1 cellular context compared by ENCODE assay signal in genomic region chr4:10179957-10180602, GRCh38.
TF ChIP-seq lines count a peak whose summit lies in the region.

No MANE protein-coding gene starts in this region.

TF ChIP-seq in K562, 482 proteins besides CTCF, POLR2A, EP300 and RAD21 (continued from another document and continues in another):
- TF ChIP-seq ZNF518B (CRISPR knock-in tag; IDR thresholded peaks at IDR 0.05), result no peak
- TF ChIP-seq EGR1 (conservative IDR thresholded peaks at IDR 0.05), result no peak
- no peak for TF ChIP-seq BCOR (IDR thresholded peaks at IDR 0.05)
- TF ChIP-seq PKNOX1 (IDR thresholded peaks at IDR 0.05), result no peak
- no peak for TF ChIP-seq RAD51 (IDR thresholded peaks at IDR 0.05; ENCODE audit: borderline replicate concordance, low read depth)
- TF ChIP-seq CEBPZ (IDR thresholded peaks at IDR 0.05; ENCODE audit: borderline replicate concordance, low read depth, low read length), result no peak
- no peak for TF ChIP-seq ZNF780A (CRISPR knock-in tag; IDR thresholded peaks at IDR 0.05)
- 0 out of 2 replicates have a peak, but pooled peaks have one; percentile 19 for TF ChIP-seq ZNF324 (CRISPR knock-in tag; IDR thresholded peaks at IDR 0.05)
- no peak for TF ChIP-seq JUND (IDR thresholded peaks at IDR 0.05; ENCODE audit: borderline replicate concordance, low read depth, low read length)
- peak; percentile 34; the same call in 1 of the 3 replicates for TF ChIP-seq JUND (tag; IDR thresholded peaks at IDR 0.05; ENCODE audit: borderline replicate concordance, low read depth, low read length)
- TF ChIP-seq STAG1 (CRISPR knock-in tag; IDR thresholded peaks at IDR 0.05; ENCODE audit: borderline replicate concordance), result no peak
- TF ChIP-seq NKRF (IDR thresholded peaks at IDR 0.05; ENCODE audit: borderline replicate concordance), result no peak
- no peak for TF ChIP-seq SLC30A9 (CRISPR knock-in tag; IDR thresholded peaks at IDR 0.05)
- no peak for TF ChIP-seq HOXB6 (CRISPR knock-in tag; IDR thresholded peaks at IDR 0.05; ENCODE audit: borderline replicate concordance)
- no peak for TF ChIP-seq FOXK1 (CRISPR knock-in tag; IDR thresholded peaks at IDR 0.05; ENCODE audit: borderline replicate concordance)
- no peak for TF ChIP-seq MTF1 (CRISPR knock-in tag; IDR thresholded peaks at IDR 0.05; ENCODE audit: borderline replicate concordance)
- no peak for TF ChIP-seq MCM7 (IDR thresholded peaks at IDR 0.05)
- TF ChIP-seq DMBX1 (CRISPR knock-in tag; IDR thresholded peaks at IDR 0.05; ENCODE audit: borderline replicate concordance), result peak; percentile 86; the same call in 1 of the 2 replicates
- TF ChIP-seq ZNF134 (CRISPR knock-in tag; conservative IDR thresholded peaks at IDR 0.05), result no peak
- TF ChIP-seq PBX2 (CRISPR knock-in tag; IDR thresholded peaks at IDR 0.05; ENCODE audit: low read depth), result no peak
- no peak for TF ChIP-seq PBX2 (tag; conservative IDR thresholded peaks at IDR 0.05; ENCODE audit: low read depth)
- no peak for TF ChIP-seq ZBTB34 (CRISPR knock-in tag; IDR thresholded peaks at IDR 0.05)
- TF ChIP-seq HINFP (tag; conservative IDR thresholded peaks at IDR 0.05; ENCODE audit: low read depth), result 0 out of 2 replicates have a peak, but pooled peaks have one; percentile 40
- TF ChIP-seq ZNF175 (CRISPR knock-in tag; IDR thresholded peaks at IDR 0.05; ENCODE audit: low read depth), result peak; percentile 91
- TF ChIP-seq DPF2 (IDR thresholded peaks at IDR 0.05), result no peak
- no peak for TF ChIP-seq MTA1 (IDR thresholded peaks at IDR 0.05; ENCODE audit: borderline replicate concordance)
- TF ChIP-seq POLR3A (IDR thresholded peaks at IDR 0.05; ENCODE audit: borderline replicate concordance, extremely low read depth, insufficient read depth, insufficient read length), result no peak
- TF ChIP-seq THAP12 (CRISPR knock-in tag; IDR thresholded peaks at IDR 0.05), result no peak
- TF ChIP-seq BRF1 (IDR thresholded peaks at IDR 0.05; ENCODE audit: borderline replicate concordance, extremely low read depth, insufficient read length), result no peak
- no peak for TF ChIP-seq ZNF121 (CRISPR knock-in tag; conservative IDR thresholded peaks at IDR 0.05)
- TF ChIP-seq CHD2 (IDR thresholded peaks at IDR 0.05; ENCODE audit: low read depth, low read length), result no peak
- no peak for TF ChIP-seq GTF2B (IDR thresholded peaks at IDR 0.05; ENCODE audit: extremely low read depth, insufficient read length)
- no peak for TF ChIP-seq ELF4 (CRISPR knock-in tag; IDR thresholded peaks at IDR 0.05)
- no peak for TF ChIP-seq ARID2 (IDR thresholded peaks at IDR 0.05)
- no peak for TF ChIP-seq NFIC (IDR thresholded peaks at IDR 0.05)
